ENCODE assay signal across 1 cellular context in genomic region chr17:79721993-79722671, GRCh38.
TF ChIP-seq lines count a peak whose summit lies in the region.

No MANE protein-coding gene starts in this region.

TF ChIP-seq in HepG2, 621 proteins besides CTCF, POLR2A, EP300 and RAD21 (continued from another document and continues in another):
- TF ChIP-seq SNAPC4 (CRISPR knock-in tag; IDR thresholded peaks at IDR 0.05), result no peak
- no peak for TF ChIP-seq ZNF432 (CRISPR knock-in tag; IDR thresholded peaks at IDR 0.05; ENCODE audit: borderline replicate concordance)
- TF ChIP-seq CAMTA2 (CRISPR knock-in tag; IDR thresholded peaks at IDR 0.05; ENCODE audit: borderline replicate concordance), result 0 out of 2 replicates have a peak, but pooled peaks have one; percentile 38
- no peak for TF ChIP-seq WIZ (CRISPR knock-in tag; IDR thresholded peaks at IDR 0.05)
- TF ChIP-seq HHEX (CRISPR knock-in tag; IDR thresholded peaks at IDR 0.05), result no peak
- TF ChIP-seq RXRB (CRISPR knock-in tag; IDR thresholded peaks at IDR 0.05; ENCODE audit: borderline replicate concordance), result peak; percentile 37; the same call in 1 of the 2 replicates
- 0 out of 2 replicates have a peak, but pooled peaks have one; percentile 42 for TF ChIP-seq TGIF2 (CRISPR knock-in tag; IDR thresholded peaks at IDR 0.05)
- TF ChIP-seq ZIK1 (CRISPR knock-in tag; IDR thresholded peaks at IDR 0.05; ENCODE audit: borderline replicate concordance, low read depth), result no peak
- TF ChIP-seq MIER2 (CRISPR knock-in tag; IDR thresholded peaks at IDR 0.05), result no peak
- no peak for TF ChIP-seq BRD4 (CRISPR knock-in tag; IDR thresholded peaks at IDR 0.05)
- TF ChIP-seq SP4 (CRISPR knock-in tag; IDR thresholded peaks at IDR 0.05), result no peak
- no peak for TF ChIP-seq MTF1 (CRISPR knock-in tag; IDR thresholded peaks at IDR 0.05)
- TF ChIP-seq ZHX2 (IDR thresholded peaks at IDR 0.05; ENCODE audit: low read depth), result no peak
- TF ChIP-seq ZHX2 (CRISPR knock-in tag; IDR thresholded peaks at IDR 0.05; ENCODE audit: borderline replicate concordance), result no peak
- 0 out of 2 replicates have a peak, but pooled peaks have one; percentile 61 for TF ChIP-seq ERF (CRISPR knock-in tag; IDR thresholded peaks at IDR 0.05)
- TF ChIP-seq DPF2 (CRISPR knock-in tag; IDR thresholded peaks at IDR 0.05; ENCODE audit: borderline replicate concordance, low read depth), result no peak
- TF ChIP-seq NCOA1 (CRISPR knock-in tag; IDR thresholded peaks at IDR 0.05), result no peak
- no peak for TF ChIP-seq ZNF839 (CRISPR knock-in tag; IDR thresholded peaks at IDR 0.05; ENCODE audit: borderline replicate concordance)
- TF ChIP-seq SMC3 (IDR thresholded peaks at IDR 0.05; ENCODE audit: low read length), result peak; percentile 78
- TF ChIP-seq ZNF235 (CRISPR knock-in tag; IDR thresholded peaks at IDR 0.05; ENCODE audit: borderline replicate concordance), result no peak
- no peak for TF ChIP-seq RBM22 (optimal IDR thresholded peaks at IDR 0.05; ENCODE audit: low read length)
- no peak for TF ChIP-seq ZNF276 (CRISPR knock-in tag; IDR thresholded peaks at IDR 0.05; ENCODE audit: low read depth)
- TF ChIP-seq ZFX (CRISPR knock-in tag; IDR thresholded peaks at IDR 0.05; ENCODE audit: low read depth), result peak; percentile 79
- TF ChIP-seq TEAD2 (CRISPR knock-in tag; IDR thresholded peaks at IDR 0.05), result no peak
- no peak for TF ChIP-seq GTF2F1 (IDR thresholded peaks at IDR 0.05; ENCODE audit: low read length)
- TF ChIP-seq, protein P1, sequence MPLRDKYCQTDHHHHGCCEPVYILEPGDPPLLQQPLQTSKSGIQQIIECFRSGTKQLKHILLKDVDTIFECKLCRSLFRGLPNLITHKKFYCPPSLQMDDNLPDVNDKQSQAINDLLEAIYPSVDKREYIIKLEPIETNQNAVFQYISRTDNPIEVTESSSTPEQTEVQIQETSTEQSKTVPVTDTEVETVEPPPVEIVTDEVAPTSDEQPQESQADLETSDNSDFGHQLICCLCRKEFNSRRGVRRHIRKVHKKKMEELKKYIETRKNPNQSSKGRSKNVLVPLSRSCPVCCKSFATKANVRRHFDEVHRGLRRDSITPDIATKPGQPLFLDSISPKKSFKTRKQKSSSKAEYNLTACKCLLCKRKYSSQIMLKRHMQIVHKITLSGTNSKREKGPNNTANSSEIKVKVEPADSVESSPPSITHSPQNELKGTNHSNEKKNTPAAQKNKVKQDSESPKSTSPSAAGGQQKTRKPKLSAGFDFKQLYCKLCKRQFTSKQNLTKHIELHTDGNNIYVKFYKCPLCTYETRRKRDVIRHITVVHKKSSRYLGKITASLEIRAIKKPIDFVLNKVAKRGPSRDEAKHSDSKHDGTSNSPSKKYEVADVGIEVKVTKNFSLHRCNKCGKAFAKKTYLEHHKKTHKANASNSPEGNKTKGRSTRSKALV (CRISPR knock-in tag; IDR thresholded peaks at IDR 0.05), result peak; percentile 62; the same call in 1 of the 2 replicates
- TF ChIP-seq PAWR (CRISPR knock-in tag; IDR thresholded peaks at IDR 0.05; ENCODE audit: borderline replicate concordance), result no peak
- TF ChIP-seq, protein P2, sequence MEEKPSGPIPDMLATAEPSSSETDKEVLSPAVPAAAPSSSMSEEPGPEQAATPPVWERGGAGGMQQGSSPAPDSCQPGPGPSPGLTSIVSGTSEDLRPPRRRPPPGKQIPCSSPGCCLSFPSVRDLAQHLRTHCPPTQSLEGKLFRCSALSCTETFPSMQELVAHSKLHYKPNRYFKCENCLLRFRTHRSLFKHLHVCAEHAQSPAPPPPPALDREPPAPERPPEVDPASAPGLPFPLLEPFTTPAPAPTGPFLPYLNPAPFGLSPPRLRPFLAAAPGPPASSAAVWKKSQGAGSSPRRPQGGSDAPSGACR (CRISPR knock-in tag; IDR thresholded peaks at IDR 0.05), result no peak
- TF ChIP-seq MAFK (conservative IDR thresholded peaks at IDR 0.05 in 1 of 2, IDR thresholded peaks at IDR 0.05 in 1 of 2; ENCODE audit: low read length in 2 of 2), result no peak
- no peak for TF ChIP-seq ZNF709 (CRISPR knock-in tag; IDR thresholded peaks at IDR 0.05)
- no peak for TF ChIP-seq HNF4G (IDR thresholded peaks at IDR 0.05; ENCODE audit: borderline replicate concordance, low read depth, low read length)
- TF ChIP-seq HNF4G (CRISPR knock-in tag; IDR thresholded peaks at IDR 0.05; ENCODE audit: borderline replicate concordance, low read depth), result no peak
- no peak for TF ChIP-seq RBAK (CRISPR knock-in tag; IDR thresholded peaks at IDR 0.05)
- no peak for TF ChIP-seq XBP1 (CRISPR knock-in tag; IDR thresholded peaks at IDR 0.05)
- TF ChIP-seq U2AF1 (optimal IDR thresholded peaks at IDR 0.05; ENCODE audit: low read depth, low read length), result no peak
- TF ChIP-seq ZNF383 (CRISPR knock-in tag; IDR thresholded peaks at IDR 0.05; ENCODE audit: borderline replicate concordance), result no peak
- no peak for TF ChIP-seq ZNF317 (CRISPR knock-in tag; IDR thresholded peaks at IDR 0.05)
- TF ChIP-seq NFE2 (CRISPR knock-in tag; IDR thresholded peaks at IDR 0.05), result no peak
- peak; percentile 85 for TF ChIP-seq STAG1 (CRISPR knock-in tag; IDR thresholded peaks at IDR 0.05)
- no peak for TF ChIP-seq ELF4 (CRISPR knock-in tag; IDR thresholded peaks at IDR 0.05; ENCODE audit: borderline replicate concordance)
- no peak for TF ChIP-seq CCAR2 (optimal IDR thresholded peaks at IDR 0.05; ENCODE audit: low read depth, low read length)
- peak; percentile 55; the same call in 1 of the 2 replicates for TF ChIP-seq KDM2A (CRISPR knock-in tag; IDR thresholded peaks at IDR 0.05; ENCODE audit: borderline replicate concordance, low read depth)
- TF ChIP-seq FOXP1 (IDR thresholded peaks at IDR 0.05), result no peak
- TF ChIP-seq FOXP1 (CRISPR knock-in tag; IDR thresholded peaks at IDR 0.05), result no peak
- TF ChIP-seq DNMT1 (CRISPR knock-in tag; IDR thresholded peaks at IDR 0.05), result no peak
- no peak for TF ChIP-seq ZNF790 (CRISPR knock-in tag; IDR thresholded peaks at IDR 0.05; ENCODE audit: borderline replicate concordance)
- no peak for TF ChIP-seq ARNTL (CRISPR knock-in tag; IDR thresholded peaks at IDR 0.05)
- TF ChIP-seq SYNCRIP (IDR thresholded peaks at IDR 0.05; ENCODE audit: insufficient read depth, low read depth, low read length), result no peak
- TF ChIP-seq RNF2 (conservative IDR thresholded peaks at IDR 0.05; ENCODE audit: low read depth), result no peak
- no peak for TF ChIP-seq ZNF569 (CRISPR knock-in tag; IDR thresholded peaks at IDR 0.05; ENCODE audit: borderline replicate concordance)
- TF ChIP-seq ZNF274 (CRISPR knock-in tag; IDR thresholded peaks at IDR 0.05), result no peak
- TF ChIP-seq POGK (CRISPR knock-in tag; conservative IDR thresholded peaks at IDR 0.05), result no peak
- TF ChIP-seq ZNF160 (CRISPR knock-in tag; IDR thresholded peaks at IDR 0.05), result no peak
- TF ChIP-seq SRSF4 (IDR thresholded peaks at IDR 0.05; ENCODE audit: low read depth, low read length, poor library complexity, severe bottlenecking), result no peak
- TF ChIP-seq HINFP (CRISPR knock-in tag; IDR thresholded peaks at IDR 0.05; ENCODE audit: low read depth), result no peak
